ENCODE assay signal across 13 cellular contexts in genomic region chr5:151480384-151480783, GRCh38. TPM values are rescaled to one million over a fixed set of nuclear protein-coding genes. Genes with fewer than 3 reads are reported as not detected.
A peak's percentile ranks its signal among the peaks of the same experiment; 100 is the strongest.
DNase-seq lines count a peak whose midpoint lies in the region; ATAC-seq and TF ChIP-seq lines count a peak whose summit lies in the region.
"Had no signal": no experiment of that assay in that cellular context is flagged by ENCODE, and none has a peak within 500 bp of the region (broad histone marks: within the 10 kb centered on the region; RNA-seq: fewer than 3 reads in every experiment).

No MANE protein-coding gene starts in this region.

- no peak for TF ChIP-seq POLR2A in ovary (IDR thresholded peaks at IDR 0.05)

- H3K9me3 ChIP-seq in HUES48 (ENCODE audit: control insufficient read depth, insufficient read depth, low read length) (no peaks in the 10 kb centered on the region), ovary (no peaks in the 10 kb centered on the region)
- H3K9me3 ChIP-seq: SJSA1 had no signal

- intact Hi-C loops in ovary (cut with DNase I) = no loop called here

- H3K27me3 ChIP-seq in HUES48 (ENCODE audit: control insufficient read depth, insufficient read depth, low read length) (no peaks in the 10 kb centered on the region), ovary (no peaks in the 10 kb centered on the region)
- H3K27me3 ChIP-seq: SJSA1 had no signal

- no peak for TF ChIP-seq EP300 in ovary (IDR thresholded peaks at IDR 0.05)

- TF ChIP-seq CTCF in cardiac fibroblast (IDR thresholded peaks at IDR 0.05; ENCODE audit: low read depth, low read length) (no peak), ovary (IDR thresholded peaks at IDR 0.05) (no peak)

- DNase-seq in cardiac fibroblast (ENCODE audit: low read depth in 2 of 2) (peak; percentile 19 to 45), hepatic stellate cell (ENCODE audit: low spot score) (peak; percentile 37), skeletal muscle cell (ENCODE audit: low read depth) (peak; percentile 66), NCI-H2107 (lab: John Stamatoyannopoulos, UW) (no peak), ovary (no peak)
- DNase-seq: CD4-positive, CD25-positive, alpha-beta regulatory T cell; stimulated activated naive CD4-positive, alpha-beta T cell had no signal

- H3K4me1 ChIP-seq in HUES48 (ENCODE audit: control insufficient read depth, insufficient read depth, low read length) (peaks cover 29% of the 10 kb centered on the region), ovary (ENCODE audit: insufficient read depth) (no peaks in the 10 kb centered on the region)
- H3K4me1 ChIP-seq: SJSA1 had no signal

- H3K27ac ChIP-seq in HUES48 (ENCODE audit: low read depth, low read length) (peak overlapping the region; percentile 60), ovary (no peak overlapping the region)
- H3K27ac ChIP-seq: SJSA1, VCaP had no signal

- ATAC-seq in HG03342 (IDR thresholded peaks at IDR 0.05; ENCODE audit: unreplicated experiment) = no peak
- no peak for ATAC-seq in HG03565 (IDR thresholded peaks at IDR 0.05; ENCODE audit: unreplicated experiment)
- ATAC-seq: esophagus mucosa had no signal

- WGBS in ovary, 3 donors = 20 to 33% (median 24%) methylated on average over 3 of the region's 3 CpGs

- H3K9ac ChIP-seq in HUES48 (ENCODE audit: low read depth, low read length) = no peak overlapping the region

- H3K4me3 ChIP-seq in HUES48 (ENCODE audit: low read depth, low read length) (no peak overlapping the region), cardiac fibroblast (replicated peaks in 1 of 2; ENCODE audit: low read depth in 2 of 2, low read length in 2 of 2) (no peak overlapping the region), skeletal muscle cell (ENCODE audit: low read depth, low read length) (no peak overlapping the region), ovary (no peak overlapping the region)
- H3K4me3 ChIP-seq: SJSA1 had no signal

- H3K36me3 ChIP-seq in HUES48 (ENCODE audit: control insufficient read depth, insufficient read depth, low read length) (peaks cover 20% of the 10 kb centered on the region), ovary (no peaks in the 10 kb centered on the region)

RNA-seq across cellular contexts. Expression of gene SLC36A1, which starts 33.0 kb away (rescaled TPM):
- total RNA-seq in ovary = 1 to 10 TPM; 3.6 to 9.7 (median 5.4) TPM
- 1 to 10 TPM; 1.9 to 6.0 TPM for polyA plus RNA-seq in ovary

Comparison
In these comparisons a context has a peak if more than half of its experiments do, and no peak if none do; other contexts are left out.
1. DNase-seq: peak in cardiac fibroblast (2 of 2), hepatic stellate cell (single experiment) and skeletal muscle cell (single experiment); none in NCI-H2107 (single experiment) and ovary (0 of 5).